ENCODE assay signal across 18 cellular contexts in genomic region chr14:38098074-38098846, GRCh38.
DNase-seq lines count a peak whose midpoint lies in the region; TF ChIP-seq lines count a peak whose summit lies in the region.
"Had no signal": no experiment of that assay in that cellular context is flagged by ENCODE, and none has a peak within 500 bp of the region (broad histone marks: within the 10 kb centered on the region; RNA-seq: fewer than 3 reads in every experiment).

No MANE protein-coding gene starts in this region.

- H3K27ac Mint-ChIP-seq in HFFc6 (peak overlapping the region; percentile 58), CD14-positive monocyte (no peak overlapping the region)
- no peak overlapping the region for H3K27ac Mint-ChIP-seq in T-helper 2 cell treated with Interferon-gamma antibody and Interleukin-4, amounts not matched to agents 5 μg/mL and 100 μg/mL, for 36 hours
- H3K27ac Mint-ChIP-seq: nephron; stimulated activated effector memory CD8-positive, alpha-beta T cell treated with anti-CD3 and anti-CD28 coated beads, Interleukin-12 subunit alpha, Interleukin-12 subunit beta, amount 100 ng/mL, for 72 hours had no signal

- H3K4me1 Mint-ChIP-seq in HFFc6 (ENCODE audit: low read depth) (peaks cover 49% of the 10 kb centered on the region), CD14-positive monocyte (no peaks in the 10 kb centered on the region)
- peaks cover 3% of the 10 kb centered on the region for H3K4me1 Mint-ChIP-seq in T-helper 2 cell treated with Interferon-gamma antibody and Interleukin-4, amounts not matched to agents 5 μg/mL and 100 μg/mL, for 36 hours (ENCODE audit: low read depth)
- H3K4me1 Mint-ChIP-seq: nephron; stimulated activated effector memory CD8-positive, alpha-beta T cell treated with anti-CD3 and anti-CD28 coated beads, Interleukin-12 subunit alpha, Interleukin-12 subunit beta, amount 100 ng/mL, for 72 hours had no signal

- peaks cover 65% of the 10 kb centered on the region for H3K36me3 Mint-ChIP-seq in HFFc6 (ENCODE audit: low read depth)
- peaks cover 4% of the 10 kb centered on the region for H3K36me3 Mint-ChIP-seq in T-helper 2 cell treated with Interferon-gamma antibody and Interleukin-4, amounts not matched to agents 5 μg/mL and 100 μg/mL, for 36 hours (ENCODE audit: low read depth)
- no peaks in the 10 kb centered on the region for H3K36me3 Mint-ChIP-seq in CD14-positive monocyte
- H3K36me3 Mint-ChIP-seq: stimulated activated effector memory CD8-positive, alpha-beta T cell treated with anti-CD3 and anti-CD28 coated beads, Interleukin-12 subunit alpha, Interleukin-12 subunit beta, amount 100 ng/mL, for 72 hours had no signal

- no peak overlapping the region for H3K4me3 ChIP-seq in fibroblast of villous mesenchyme (ENCODE audit: low read depth, low read length)
- H3K4me3 ChIP-seq: PC-9, uterus had no signal

- H3K27me3 Mint-ChIP-seq in HFFc6 (ENCODE audit: insufficient read depth) (no peaks in the 10 kb centered on the region; the same call in 1 of the 2 replicates), CD14-positive monocyte (ENCODE audit: low read depth in 3 of 3) (no peaks in the 10 kb centered on the region)
- no peaks in the 10 kb centered on the region for H3K27me3 Mint-ChIP-seq in T-helper 2 cell treated with Interferon-gamma antibody and Interleukin-4, amounts not matched to agents 5 μg/mL and 100 μg/mL, for 36 hours (ENCODE audit: low read depth)

- TF ChIP-seq CTCF in HFFc6 (IDR thresholded peaks at IDR 0.05) (no peak), fibroblast of villous mesenchyme (IDR thresholded peaks at IDR 0.05; ENCODE audit: insufficient read depth, low read depth, low read length) (no peak), CD14-positive monocyte (IDR thresholded peaks at IDR 0.05) (no peak)

- H3K4me3 Mint-ChIP-seq in HFFc6 = no peak overlapping the region
- H3K4me3 Mint-ChIP-seq in T-helper 2 cell treated with Interferon-gamma antibody and Interleukin-4, amounts not matched to agents 5 μg/mL and 100 μg/mL, for 36 hours = no peak overlapping the region
- H3K4me3 Mint-ChIP-seq in CD14-positive monocyte = no peak overlapping the region
- H3K4me3 Mint-ChIP-seq: nephron; stimulated activated effector memory CD8-positive, alpha-beta T cell treated with anti-CD3 and anti-CD28 coated beads, Interleukin-12 subunit alpha, Interleukin-12 subunit beta, amount 100 ng/mL, for 72 hours had no signal

- intact Hi-C loops in CD14-positive monocyte (cut with micrococcal nuclease) = no loop called here

- peaks cover 48% of the 10 kb centered on the region for H3K9me3 Mint-ChIP-seq in HFFc6
- peaks cover 22% of the 10 kb centered on the region for H3K9me3 Mint-ChIP-seq in T-helper 2 cell treated with Interferon-gamma antibody and Interleukin-4, amounts not matched to agents 5 μg/mL and 100 μg/mL, for 36 hours
- H3K9me3 Mint-ChIP-seq in CD14-positive monocyte = peaks cover 10 to 29% (median 23%) of the 10 kb centered on the region in 7 donors

- peak; percentile 56 for DNase-seq in A172 (ENCODE audit: low spot score)
- peak; percentile 89 for DNase-seq in HFFc6
- peak; percentile 95 for DNase-seq in amniotic epithelial cell (ENCODE audit: low read depth)
- DNase-seq in fibroblast of villous mesenchyme (ENCODE audit: low read depth) = peak; percentile 78
- DNase-seq in activated CD4-positive, alpha-beta T cell treated with anti-CD3 and anti-CD28 coated beads, Interleukin-2, amount 50 U/mL, for 4 hours = no peak
- DNase-seq in T-helper 2 cell treated with Interferon-gamma antibody and Interleukin-4, amounts not matched to agents 5 μg/mL and 100 μg/mL, for 36 hours (ENCODE audit: low spot score) = no peak
- DNase-seq in CD14-positive monocyte (ENCODE audit: low spot score) = no peak
- DNase-seq in stimulated activated CD4-positive, alpha-beta T cell treated with anti-CD3 and anti-CD28 coated beads, Interleukin-15, amount 100 ng/mL, for 24 hours = no peak
- DNase-seq: activated CD4-positive, alpha-beta T cell treated with anti-CD3 and anti-CD28 coated beads for 1 hour; activated naive CD4-positive, alpha-beta T cell treated with anti-CD3 and anti-CD28 coated beads, Interleukin-2, amount 50 U/mL, for 16 hours; activated T-cell treated with anti-CD3 and anti-CD28 coated beads for 4 hours; erythroblast; NCI-H146; NCI-H524 treated with DMSO at 0.1 percent for 48 hours; uterus had no signal

Comparison
In these comparisons a context has a peak if more than half of its experiments do, and no peak if none do; other contexts are left out.
1. DNase-seq: peak in A172 (single experiment), HFFc6 (single experiment), amniotic epithelial cell (single experiment) and fibroblast of villous mesenchyme (single experiment); none in activated CD4-positive, alpha-beta T cell treated with anti-CD3 and anti-CD28 coated beads, Interleukin-2, amount 50 U/mL, for 4 hours (0 of 2), T-helper 2 cell treated with Interferon-gamma antibody and Interleukin-4, amounts not matched to agents 5 μg/mL and 100 μg/mL, for 36 hours (single experiment), CD14-positive monocyte (single experiment) and stimulated activated CD4-positive, alpha-beta T cell treated with anti-CD3 and anti-CD28 coated beads, Interleukin-15, amount 100 ng/mL, for 24 hours (single experiment).